ENCODE assay signal across 10 cellular contexts in the genomic region with DNA sequence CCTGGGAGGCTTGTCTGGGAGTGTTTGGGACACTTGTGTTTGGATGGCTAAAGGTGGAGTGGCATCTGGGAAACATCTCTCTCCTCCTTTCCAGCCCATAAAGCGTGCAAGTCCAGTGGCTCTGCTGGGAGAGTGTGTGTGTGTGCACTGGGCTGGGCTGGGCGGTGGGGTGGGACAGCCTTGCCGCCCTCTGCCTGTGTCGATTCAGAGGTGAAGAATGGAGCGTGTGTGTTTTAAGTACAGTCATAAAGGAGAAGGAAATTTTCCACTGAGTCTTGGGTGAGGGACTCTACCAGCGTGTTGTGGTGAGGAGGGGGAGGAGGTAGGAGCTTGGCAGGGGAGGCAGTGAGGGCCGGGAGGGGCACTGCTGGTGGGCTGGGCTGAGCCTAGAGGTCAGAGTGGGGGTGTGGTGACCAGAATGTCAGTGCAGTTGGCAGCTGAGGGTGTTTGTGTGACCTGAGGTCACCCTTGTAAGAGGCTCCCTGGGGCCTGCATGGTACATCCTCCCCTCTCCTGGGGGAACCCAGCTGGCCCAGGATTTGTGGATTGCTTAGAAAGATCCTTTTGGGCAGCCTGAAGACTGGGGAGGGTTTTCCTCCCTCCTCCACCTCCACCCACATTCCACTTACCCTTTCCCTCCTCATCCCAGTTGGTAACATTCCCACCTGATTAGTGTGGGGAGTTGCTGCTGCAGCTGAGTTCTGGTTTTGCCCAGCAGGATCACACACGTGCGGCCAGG. TPM values are rescaled to one million over a fixed set of nuclear protein-coding genes. Genes with fewer than 3 reads are reported as not detected.
DNase-seq lines count a peak whose midpoint lies in the region; ATAC-seq and TF ChIP-seq lines count a peak whose summit lies in the region.
"Had no signal": no experiment of that assay in that cellular context is flagged by ENCODE, and none has a peak within 500 bp of the region (broad histone marks: within the 10 kb centered on the region; RNA-seq: fewer than 3 reads in every experiment).

No MANE protein-coding gene starts in this region.

- H4K20me1 ChIP-seq in H9 (ENCODE audit: control insufficient read depth, insufficient read depth, insufficient read length) = peaks cover 3% of the 10 kb centered on the region

- no peak overlapping the region for H3K14ac ChIP-seq in H9 (ENCODE audit: insufficient read depth, low read length)

- H3K9me3 ChIP-seq in H9 (ENCODE audit: control insufficient read depth, low read depth, low read length) = no peaks in the 10 kb centered on the region
- H3K9me3 ChIP-seq in breast epithelium = no peaks in the 10 kb centered on the region
- no peaks in the 10 kb centered on the region for H3K9me3 ChIP-seq in skeletal muscle tissue (ENCODE audit: control insufficient read depth in 3 of 3, low read length in 3 of 3)

- no peak overlapping the region for H4K5ac ChIP-seq in H9 (ENCODE audit: insufficient read length, low read depth, low read length)

- DNase-seq in H9 (no peak), breast epithelium (ENCODE audit: low spot score in 2 of 2) (no peak), kidney epithelial cell (ENCODE audit: low read depth) (peak; percentile 28), islet precursor cell (no peak), GOT3 (lab: John Stamatoyannopoulos, UW) (no peak)
- DNase-seq: activated T-cell treated with anti-CD3 and anti-CD28 coated beads, Interleukin-2, amount 50 U/mL, for 48 hours; NK-92 treated with Interleukin-12 subunit alpha and Interleukin-12 subunit beta, amount 100 ng/mL, for 24 hours had no signal

- peak overlapping the region; percentile 78 to 99 (median 96) for H3K4me3 ChIP-seq in breast epithelium
- H3K4me3 ChIP-seq in kidney epithelial cell (ENCODE audit: low read depth, low read length) = peak overlapping the region; percentile 51
- H3K4me3 ChIP-seq in skeletal muscle tissue (ENCODE audit: low read length in 3 of 3) = peak overlapping the region; percentile 73 to 87 (median 77)

- no peak overlapping the region for H4K91ac ChIP-seq in H9 (ENCODE audit: insufficient read length, low read depth, low read length)

- H3K9me3 Mint-ChIP-seq in H9 = no peaks in the 10 kb centered on the region

- H3K23ac ChIP-seq in H9 (ENCODE audit: insufficient read length, low read depth, low read length) = no peak overlapping the region

- H3K18ac ChIP-seq in H9 (ENCODE audit: insufficient read length, low read depth, low read length) = no peak overlapping the region

- no peak overlapping the region for H4K8ac ChIP-seq in H9 (replicated peaks; ENCODE audit: insufficient read length, low read depth, low read length)

- H2BK15ac ChIP-seq in H9 (ENCODE audit: low read depth, low read length) = no peak overlapping the region

- H3K9ac ChIP-seq in H9 (ENCODE audit: extremely low read depth, insufficient read length, low read length) (no peak overlapping the region), skeletal muscle tissue (ENCODE audit: low read depth in 1 of 3, low read length in 3 of 3) (peak overlapping the region; percentile 70 to 83 (median 77))

- no peak overlapping the region for H3K4ac ChIP-seq in H9 (ENCODE audit: low read depth, low read length)

- no peak overlapping the region for H3T11ph ChIP-seq in H9 (ENCODE audit: low read length)

- H2BK12ac ChIP-seq in H9 (ENCODE audit: insufficient read length, low read depth, low read length) = no peak overlapping the region

- H3K23me2 ChIP-seq in H9 (ENCODE audit: insufficient read length, low read depth, low read length, poor library complexity, severe bottlenecking) = peaks cover 9% of the 10 kb centered on the region

- ATAC-seq in GM19397 (IDR thresholded peaks at IDR 0.05; ENCODE audit: unreplicated experiment) = no peak
- ATAC-seq in GM18907 (IDR thresholded peaks at IDR 0.05; ENCODE audit: unreplicated experiment) = no peak

- H3K4me1 ChIP-seq in H9 (ENCODE audit: insufficient read depth, low read length) = no peaks in the 10 kb centered on the region
- H3K4me1 ChIP-seq in breast epithelium = peaks cover 0 to 2% of the 10 kb centered on the region in 2 donors
- peaks cover 21 to 43% (median 23%) of the 10 kb centered on the region in 3 donors for H3K4me1 ChIP-seq in skeletal muscle tissue (ENCODE audit: control insufficient read depth in 3 of 3, insufficient read depth in 3 of 3, low read length in 3 of 3)

- H2BK20ac ChIP-seq in H9 (ENCODE audit: low read depth, low read length, poor library complexity, severe bottlenecking) = no peak overlapping the region

- no peak overlapping the region for H2AK5ac ChIP-seq in H9 (ENCODE audit: insufficient read length, low read length)

- no peak for TF ChIP-seq POLR2A in breast epithelium (IDR thresholded peaks at IDR 0.05)

- H3K4me3 Mint-ChIP-seq in H9 = peak overlapping the region; percentile 59 to 83; a peak in 4 of 5 replicates

- H3K27me3 Mint-ChIP-seq in H9 (ENCODE audit: low read depth) = peaks cover 42% of the 10 kb centered on the region

- H3K79me1 ChIP-seq in H9 (ENCODE audit: insufficient read depth, low read depth, low read length, poor library complexity, severe bottlenecking) = no peaks in the 10 kb centered on the region

- intact Hi-C loops in breast epithelium (cut with DNase I; ENCODE audit: low total_unique reads) = no loop called here

- WGBS in H9 (ENCODE audit: extremely low coverage, insufficient read length, low lambda C conversion rate) = no CpG with 5 or more reads among the region's 9 CpGs

- H3K4me2 ChIP-seq in H9 (ENCODE audit: insufficient read depth, insufficient read length, low read length) = no peak overlapping the region

- H3K36me3 Mint-ChIP-seq in H9 (ENCODE audit: insufficient read depth in 1 of 3, low read depth in 3 of 3) = peaks cover 0 to 8% (median 0%) of the 10 kb centered on the region in 3 experiments; a peak in 2 of 7 replicates

- H2BK5ac ChIP-seq in H9 (ENCODE audit: insufficient read length, low read length) = no peak overlapping the region

- H2AFZ ChIP-seq in H9 (ENCODE audit: low read length) = no peak overlapping the region

- no peaks in the 10 kb centered on the region for H3K36me3 ChIP-seq in breast epithelium
- H3K36me3 ChIP-seq in kidney epithelial cell (ENCODE audit: control insufficient read depth, insufficient read depth, low read length) = no peaks in the 10 kb centered on the region
- H3K36me3 ChIP-seq in skeletal muscle tissue (ENCODE audit: control insufficient read depth in 3 of 3, insufficient read depth in 3 of 3, low read length in 3 of 3) = peaks cover 0 to 3% (median 0%) of the 10 kb centered on the region in 3 donors

- H3K27ac ChIP-seq in H9 (ENCODE audit: insufficient read length, low read depth, low read length) (no peak overlapping the region), breast epithelium (peak overlapping the region; percentile 90), skeletal muscle tissue (ENCODE audit: low read depth, low read length) (peak overlapping the region; percentile 37)

- no peaks in the 10 kb centered on the region for H3K79me2 ChIP-seq in H9 (ENCODE audit: insufficient read depth, low read length)

- no peak overlapping the region for H2BK120ac ChIP-seq in H9 (ENCODE audit: low read depth, low read length, poor library complexity, severe bottlenecking)

- peaks cover 6% of the 10 kb centered on the region; the same call in 1 of the 2 replicates for H3K27me3 ChIP-seq in H9 (ENCODE audit: insufficient read depth, low read length)
- peaks cover 0 to 12% of the 10 kb centered on the region in 2 donors for H3K27me3 ChIP-seq in breast epithelium
- H3K27me3 ChIP-seq in kidney epithelial cell (ENCODE audit: control insufficient read depth, insufficient read depth, low read length) = peaks cover 8% of the 10 kb centered on the region
- peaks cover 13 to 26% (median 22%) of the 10 kb centered on the region in 3 donors for H3K27me3 ChIP-seq in skeletal muscle tissue (ENCODE audit: control insufficient read depth in 3 of 3, insufficient read depth in 3 of 3, low read length in 3 of 3)

- TF ChIP-seq CTCF in H9 (conservative IDR thresholded peaks at IDR 0.05) (no peak), breast epithelium (IDR thresholded peaks at IDR 0.05) (no peak), kidney epithelial cell (IDR thresholded peaks at IDR 0.05; ENCODE audit: insufficient read depth, low read length, poor library complexity, severe bottlenecking) (no peak)

- no peak overlapping the region for H3K56ac ChIP-seq in H9 (ENCODE audit: insufficient read length, low read depth, low read length)

- no peak overlapping the region for H3K27ac Mint-ChIP-seq in H9

- peaks cover 30 to 52% of the 10 kb centered on the region in 2 experiments for H3K4me1 Mint-ChIP-seq in H9

RNA-seq across cellular contexts. Expression of a gene that starts 1.7 kb away (rescaled TPM):
- total RNA-seq in H9 (2021) (0.86 and 0.87 TPM in 2 replicates), breast epithelium (1,000 to 10,000 TPM in 1 of 3 donors, 100 to 1,000 TPM in 2; 269 to 1,246 (median 290) TPM), kidney epithelial cell (44.2 and 45.6 TPM in 2 replicates), skeletal muscle tissue (64.2 TPM)

Comparison
In these comparisons a context has a peak if more than half of its experiments do, and no peak if none do; other contexts are left out.
1. RNA of a gene that starts 1.7 kb away (total RNA-seq): 269 to 1,246 TPM in breast epithelium, 64.2 TPM in skeletal muscle tissue (single experiment) and 44.2 to 45.6 TPM in kidney epithelial cell; 0.86 to 0.87 TPM in H9; every median in the first group is over 10 times any median in the second.
2. Peak in every context shown above with its lines, with median percentiles within 50 percentile points of each other: H3K4me3 ChIP-seq.